Comparison of ENCODE assay signal across 8 cellular contexts in genomic region chr22:36144886-36145541, GRCh38. TPM values are rescaled to one million over a fixed set of nuclear protein-coding genes. Genes with fewer than 3 reads are reported as not detected.
DNase-seq lines count a peak whose midpoint lies in the region; ATAC-seq and TF ChIP-seq lines count a peak whose summit lies in the region.

No MANE protein-coding gene starts in this region.

- no peak for TF ChIP-seq POLR2A in esophagus squamous epithelium (IDR thresholded peaks at IDR 0.05)

- H3F3A ChIP-seq in MM.1S (ENCODE audit: insufficient read depth, low read length): no peaks in the 10 kb centered on the region

- H3K36me3 ChIP-seq in MM.1S (replicated peaks; ENCODE audit: insufficient read depth, low read length): no peaks in the 10 kb centered on the region
- H3K36me3 ChIP-seq in esophagus squamous epithelium: peaks cover 0 to 71% (median 29%) of the 10 kb centered on the region in 3 donors

- no peak overlapping the region for H3K27ac ChIP-seq in MM.1S (ENCODE audit: low read length)
- H3K27ac ChIP-seq in esophagus squamous epithelium: peak overlapping the region in 3 of 4 donors; percentile 3 to 48 (median 30)

- H3K4me2 ChIP-seq in MM.1S (ENCODE audit: low read depth, low read length): no peak overlapping the region

- intact Hi-C loops in esophagus squamous epithelium (cut with DNase I): loop anchor here (5.0 kb wide), 1 partner anchor 37 kb away; no protein-coding TSS in a partner anchor

- TF ChIP-seq CTCF in MM.1S (IDR thresholded peaks at IDR 0.05; ENCODE audit: low read length): peak; percentile 69
- peak; percentile 84 for TF ChIP-seq CTCF in WI38 (IDR thresholded peaks at IDR 0.05; ENCODE audit: low read depth, low read length)
- TF ChIP-seq CTCF in esophagus squamous epithelium (IDR thresholded peaks at IDR 0.05): peak; percentile 52 to 77 (median 70)

- H3K4me1 ChIP-seq in MM.1S (ENCODE audit: low read length) (no peaks in the 10 kb centered on the region), esophagus squamous epithelium (peaks cover 0 to 42% (median 15%) of the 10 kb centered on the region in 3 donors)

- H2AFZ ChIP-seq in MM.1S (ENCODE audit: low read length): no peak overlapping the region

- H3K4me3 ChIP-seq in MM.1S (ENCODE audit: low read length) (no peak overlapping the region), WI38 (ENCODE audit: low read depth, low read length) (no peak overlapping the region), esophagus squamous epithelium (no peak overlapping the region)

- no peaks in the 10 kb centered on the region for H4K20me1 ChIP-seq in MM.1S (ENCODE audit: insufficient read depth, low read length)

- ATAC-seq in HG03196 (IDR thresholded peaks at IDR 0.05; ENCODE audit: unreplicated experiment): no peak

- peak; percentile 49 for DNase-seq in activated T-cell treated with anti-CD3 and anti-CD28 coated beads, Interleukin-2, amount 50 U/mL, for 1 hour
- no peak for DNase-seq in activated T-cell treated with anti-CD3 and anti-CD28 coated beads for 4 hours
- DNase-seq in MM.1S: peak; percentile 20
- DNase-seq in esophagus squamous epithelium (lab: John Stamatoyannopoulos, UW): no peak
- peak; percentile 82 for DNase-seq in myocyte (ENCODE audit: low read depth)
- no peak for DNase-seq in NCI-H510A treated with DMSO at 0.1 percent for 48 hours (lab: John Stamatoyannopoulos, UW)

- H3K27me3 ChIP-seq in MM.1S (replicated peaks; ENCODE audit: insufficient read depth, low read length) (no peaks in the 10 kb centered on the region), esophagus squamous epithelium (no peaks in the 10 kb centered on the region)

- no peaks in the 10 kb centered on the region for H3K79me2 ChIP-seq in MM.1S (ENCODE audit: low read length)

- no peaks in the 10 kb centered on the region for H3K9me2 ChIP-seq in MM.1S (replicated peaks; ENCODE audit: insufficient read depth, low read length)

- 64 to 84% methylated on average over 6 to 9 of the region's 12 CpGs for WGBS in esophagus squamous epithelium, 2 donors

- H3K9me3 ChIP-seq in MM.1S (replicated peaks; ENCODE audit: insufficient read depth, low read length): no peaks in the 10 kb centered on the region
- no peaks in the 10 kb centered on the region for H3K9me3 ChIP-seq in esophagus squamous epithelium

- H3K9ac ChIP-seq in MM.1S (ENCODE audit: low read length): no peak overlapping the region

RNA-seq across cellular contexts. Expression of gene APOL3, which starts 15.5 kb away (rescaled TPM):
- total RNA-seq in esophagus squamous epithelium: 10 to 100 TPM in 2 of 4 donors, 1 to 10 TPM in 2; 6.8 to 48.1 (median 17.0) TPM
- total RNA-seq in myocyte: 1.4 and 1.7 TPM in 2 replicates
- polyA plus RNA-seq in myocyte (2012): 2.4 TPM

RNA-seq across cellular contexts. Expression of gene APOL4, which starts 56.6 kb away (rescaled TPM):
- total RNA-seq in esophagus squamous epithelium (10 to 100 TPM in 1 of 4 donors, 1 to 10 TPM in 2, under 1 TPM in 1; 0.45 to 10.3 (median 2.1) TPM), myocyte (5.1 and 9.2 TPM in 2 replicates)
- polyA plus RNA-seq in myocyte (2012): 11.2 TPM

Comparison
In these comparisons a context has a peak if more than half of its experiments do, and no peak if none do; other contexts are left out.
1. DNase-seq: peak in activated T-cell treated with anti-CD3 and anti-CD28 coated beads, Interleukin-2, amount 50 U/mL, for 1 hour (single experiment), MM.1S (single experiment) and myocyte (single experiment); none in activated T-cell treated with anti-CD3 and anti-CD28 coated beads for 4 hours (single experiment), esophagus squamous epithelium (single experiment) and NCI-H510A treated with DMSO at 0.1 percent for 48 hours (single experiment).
2. Peak in every context shown above with its lines, with median percentiles within 50 percentile points of each other: CTCF ChIP-seq.